11 cellular contexts compared by ENCODE assay signal in the genomic region with DNA sequence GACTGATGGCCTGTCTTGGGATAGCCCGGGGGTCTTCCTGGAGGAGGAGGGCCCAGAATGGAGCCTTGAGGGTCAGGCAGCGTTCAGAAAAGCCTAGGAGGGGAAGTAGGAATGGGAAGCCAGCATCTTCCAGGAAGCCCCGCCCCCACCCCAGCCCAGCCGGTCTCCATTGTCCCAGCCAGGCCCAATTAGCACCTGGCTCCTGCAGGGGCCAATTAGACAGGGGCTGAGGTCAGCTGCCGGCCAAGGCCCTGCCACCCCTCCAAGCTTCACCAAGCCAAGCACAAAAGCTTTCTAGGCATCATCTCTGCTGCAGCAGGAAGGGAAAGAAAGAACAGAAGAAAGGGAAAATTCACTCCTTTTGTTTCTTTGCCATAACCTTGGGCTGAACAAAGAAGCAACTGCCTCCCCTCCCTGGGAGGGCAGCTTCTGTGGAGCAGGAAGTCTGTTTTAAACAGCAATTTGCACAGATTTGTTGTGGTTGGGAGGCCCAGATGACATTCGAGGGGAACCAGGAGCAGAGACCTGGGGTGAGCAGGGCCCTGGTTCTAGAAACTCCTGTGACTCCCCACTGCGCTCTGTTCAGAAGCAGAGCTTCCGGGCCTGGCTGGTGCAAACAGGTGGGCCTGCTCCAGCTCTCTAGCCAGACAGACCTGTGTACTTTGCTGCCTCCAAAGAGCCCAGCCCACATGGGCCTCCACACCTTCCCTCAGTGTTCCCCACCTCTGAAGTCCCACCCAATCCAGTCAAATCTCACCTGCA. TPM values are rescaled to one million over a fixed set of nuclear protein-coding genes. Genes with fewer than 3 reads are reported as not detected.
DNase-seq lines count a peak whose midpoint lies in the region; ATAC-seq and TF ChIP-seq lines count a peak whose summit lies in the region.
"Had no signal": no experiment of that assay in that cellular context is flagged by ENCODE, and none has a peak within 500 bp of the region (broad histone marks: within the 10 kb centered on the region; RNA-seq: fewer than 3 reads in every experiment).

No MANE protein-coding gene starts in this region.

- H2BK120ac ChIP-seq in H9 (ENCODE audit: low read depth, low read length, poor library complexity, severe bottlenecking) = no peak overlapping the region

- H2AK5ac ChIP-seq in H9 (ENCODE audit: insufficient read length, low read length) = no peak overlapping the region

- H3K9ac ChIP-seq in H9 (ENCODE audit: extremely low read depth, insufficient read length, low read length) (no peak overlapping the region), SK-N-SH (no peak overlapping the region), iPS-20b (ENCODE audit: low read depth, low read length) (peak overlapping the region; percentile 15; the same call in 1 of the 2 replicates)

- no peak overlapping the region for H4K5ac ChIP-seq in H9 (ENCODE audit: insufficient read length, low read depth, low read length)

- H3K14ac ChIP-seq in H9 (ENCODE audit: insufficient read depth, low read length) = no peak overlapping the region

- H3K36me3 Mint-ChIP-seq in H9 (ENCODE audit: insufficient read depth in 1 of 3, low read depth in 3 of 3) = no peaks in the 10 kb centered on the region; a peak in 1 of 7 replicates

- no peak overlapping the region for H3K23ac ChIP-seq in H9 (ENCODE audit: insufficient read length, low read depth, low read length)

- no peak for TF ChIP-seq RAD21 in SK-N-SH (IDR thresholded peaks at IDR 0.05; ENCODE audit: low read length)

- H3K27ac ChIP-seq in H9 (ENCODE audit: insufficient read length, low read depth, low read length) = no peak overlapping the region
- peak overlapping the region in 1 of 2 experiments; percentile 72; a peak in 2 of 4 replicates for H3K27ac ChIP-seq in SK-N-SH (ENCODE audit: low read depth in 2 of 2, low read length in 1 of 2)
- no peak overlapping the region for H3K27ac ChIP-seq in iPS-20b (ENCODE audit: low read length)
- H3K27ac ChIP-seq in thyroid gland = no peak overlapping the region
- H3K27ac ChIP-seq: left lung, SK-N-MC had no signal

- H3K27me3 ChIP-seq in H9 (ENCODE audit: insufficient read depth, low read length) = no peaks in the 10 kb centered on the region
- no peaks in the 10 kb centered on the region for H3K27me3 ChIP-seq in SK-N-SH (ENCODE audit: insufficient read depth)
- no peaks in the 10 kb centered on the region for H3K27me3 ChIP-seq in iPS-20b (ENCODE audit: insufficient read depth, low read length)
- H3K27me3 ChIP-seq in thyroid gland = no peaks in the 10 kb centered on the region
- H3K27me3 ChIP-seq: left lung had no signal

- no peak overlapping the region for H4K91ac ChIP-seq in H9 (ENCODE audit: insufficient read length, low read depth, low read length)

- no peaks in the 10 kb centered on the region for H3F3A ChIP-seq in SK-N-SH (replicated peaks; ENCODE audit: insufficient read depth)

- H3K56ac ChIP-seq in H9 (ENCODE audit: insufficient read length, low read depth, low read length) = no peak overlapping the region

- H2BK20ac ChIP-seq in H9 (ENCODE audit: low read depth, low read length, poor library complexity, severe bottlenecking) = no peak overlapping the region

- H3K4me1 Mint-ChIP-seq in H9 = peaks cover 22 to 46% of the 10 kb centered on the region in 2 experiments

- H3K4ac ChIP-seq in H9 (ENCODE audit: low read depth, low read length) = no peak overlapping the region

- no peaks in the 10 kb centered on the region for H3K36me3 ChIP-seq in SK-N-SH (replicated peaks in 1 of 2; ENCODE audit: control insufficient read depth in 1 of 2, insufficient read depth in 2 of 2, low read length in 1 of 2)
- H3K36me3 ChIP-seq in iPS-20b (ENCODE audit: insufficient read depth, low read depth, low read length) = no peaks in the 10 kb centered on the region
- H3K36me3 ChIP-seq in thyroid gland = no peaks in the 10 kb centered on the region
- H3K36me3 ChIP-seq: left lung had no signal

- intact Hi-C loops in thyroid gland (cut with DNase I) = loop anchor here (10.0 kb wide), 1 partner anchor 955 kb away; no protein-coding TSS in a partner anchor

- no peak for TF ChIP-seq EP300 in SK-N-SH (IDR thresholded peaks at IDR 0.05; ENCODE audit: borderline replicate concordance in 1 of 2, low read depth in 1 of 2, low read length in 1 of 2)

- DNase-seq in CD1c-positive myeloid dendritic cell (ENCODE audit: extremely low spot score) (peak; percentile 9), H9 (peak; percentile 88), SK-N-SH (peak; percentile 38), thyroid gland (no peak)
- DNase-seq: left lung had no signal

- TF ChIP-seq CTCF in H9 (conservative IDR thresholded peaks at IDR 0.05) (no peak), SK-N-SH (IDR thresholded peaks at IDR 0.05) (no peak), thyroid gland (IDR thresholded peaks at IDR 0.05) (no peak)

- H3K4me3 ChIP-seq in SK-N-SH (ENCODE audit: low read depth in 2 of 2, low read length in 1 of 2) (no peak overlapping the region), iPS-20b (ENCODE audit: low read length) (no peak overlapping the region), thyroid gland (replicated peaks in 1 of 3) (no peak overlapping the region)
- H3K4me3 ChIP-seq: left lung, SK-N-MC had no signal

- no peak for TF ChIP-seq POLR2A in thyroid gland (IDR thresholded peaks at IDR 0.05)

- ATAC-seq in HG03045 (IDR thresholded peaks at IDR 0.05; ENCODE audit: unreplicated experiment) (no peak), HG02870 (IDR thresholded peaks at IDR 0.05; ENCODE audit: unreplicated experiment) (no peak), HG02623 (IDR thresholded peaks at IDR 0.05; ENCODE audit: unreplicated experiment) (no peak)

- H3K9me2 ChIP-seq in SK-N-SH = no peaks in the 10 kb centered on the region

- H3K79me2 ChIP-seq in H9 (ENCODE audit: insufficient read depth, low read length) (no peaks in the 10 kb centered on the region), SK-N-SH (ENCODE audit: insufficient read depth) (no peaks in the 10 kb centered on the region)

- H3K4me3 Mint-ChIP-seq in H9 = no peak overlapping the region

- H3K4me2 ChIP-seq in H9 (ENCODE audit: insufficient read depth, insufficient read length, low read length) (no peak overlapping the region), SK-N-SH (no peak overlapping the region)

- H4K8ac ChIP-seq in H9 (replicated peaks; ENCODE audit: insufficient read length, low read depth, low read length) = no peak overlapping the region

- H2AFZ ChIP-seq in H9 (ENCODE audit: low read length) (no peak overlapping the region), SK-N-SH (ENCODE audit: low read depth) (no peak overlapping the region)

- no CpG with 5 or more reads among the region's 8 CpGs for WGBS in H9 (ENCODE audit: extremely low coverage, insufficient read length, low lambda C conversion rate)
- WGBS in SK-N-SH (ENCODE audit: low lambda C conversion rate) = 95% methylated on average over 5 of the region's 8 CpGs
- 74 to 78% methylated on average over 8 of the region's 8 CpGs for WGBS in thyroid gland, 2 donors

- H3K27me3 Mint-ChIP-seq in H9 (ENCODE audit: low read depth) = peaks cover 1% of the 10 kb centered on the region

- no peaks in the 10 kb centered on the region for H3K9me3 ChIP-seq in H9 (ENCODE audit: control insufficient read depth, low read depth, low read length)
- H3K9me3 ChIP-seq in SK-N-SH = no peaks in the 10 kb centered on the region
- H3K9me3 ChIP-seq in iPS-20b (ENCODE audit: insufficient read depth, low read depth, low read length) = no peaks in the 10 kb centered on the region
- no peaks in the 10 kb centered on the region for H3K9me3 ChIP-seq in thyroid gland
- H3K9me3 ChIP-seq: left lung had no signal

- H3K79me1 ChIP-seq in H9 (ENCODE audit: insufficient read depth, low read depth, low read length, poor library complexity, severe bottlenecking) = no peaks in the 10 kb centered on the region

- H3K23me2 ChIP-seq in H9 (ENCODE audit: insufficient read length, low read depth, low read length, poor library complexity, severe bottlenecking) = no peaks in the 10 kb centered on the region

- H3K4me1 ChIP-seq in H9 (ENCODE audit: insufficient read depth, low read length) = no peaks in the 10 kb centered on the region; the same call in 1 of the 2 replicates
- peaks cover 13 to 47% of the 10 kb centered on the region in 2 experiments; a peak in 3 of 4 replicates for H3K4me1 ChIP-seq in SK-N-SH (ENCODE audit: control insufficient read depth in 1 of 2, insufficient read depth in 2 of 2, low read depth in 1 of 2, low read length in 1 of 2)
- peaks cover 34% of the 10 kb centered on the region for H3K4me1 ChIP-seq in iPS-20b (ENCODE audit: insufficient read depth, low read length)
- H3K4me1 ChIP-seq in thyroid gland = peaks cover 0 to 30% of the 10 kb centered on the region in 2 donors

- H3K18ac ChIP-seq in H9 (ENCODE audit: insufficient read length, low read depth, low read length) = no peak overlapping the region

- H2BK12ac ChIP-seq in H9 (ENCODE audit: insufficient read length, low read depth, low read length) = no peak overlapping the region

- CTCF ChIA-PET in SK-N-SH (lab: Yijun Ruan, JAX) = interaction anchor here (0.9 to 18.6 kb wide), 14 partner anchors 9 to 368 kb away, joined by 3 to 339 read pairs (median 8); partner anchors contain the start of gene ISLR2

- no peaks in the 10 kb centered on the region for H3K9me3 Mint-ChIP-seq in H9

- H4K20me1 ChIP-seq in H9 (ENCODE audit: control insufficient read depth, insufficient read depth, insufficient read length) (no peaks in the 10 kb centered on the region), SK-N-SH (ENCODE audit: insufficient read depth) (no peaks in the 10 kb centered on the region)

- no peak overlapping the region for H2BK5ac ChIP-seq in H9 (ENCODE audit: insufficient read length, low read length)

- no peak overlapping the region for H2BK15ac ChIP-seq in H9 (ENCODE audit: low read depth, low read length)

- H3T11ph ChIP-seq in H9 (ENCODE audit: low read length) = no peak overlapping the region

- H3K27ac Mint-ChIP-seq in H9 = no peak overlapping the region; a peak in 2 of 7 replicates

- POLR2A ChIA-PET in SK-N-SH (lab: Yijun Ruan, JAX) = no interaction called here

TF ChIP-seq in SK-N-SH, 30 proteins besides CTCF, POLR2A, EP300 and RAD21 (continues in another document):
- TF ChIP-seq SIN3A (IDR thresholded peaks at IDR 0.05; ENCODE audit: borderline replicate concordance, low read depth, low read length) = no peak
- TF ChIP-seq TEAD4 (IDR thresholded peaks at IDR 0.05; ENCODE audit: borderline replicate concordance, insufficient read depth) = no peak

RNA-seq across cellular contexts. Expression of gene CYP11A1, which starts 47.7 kb away (rescaled TPM):
- total RNA-seq in H9 (2021) = 1.7 and 2.3 TPM in 2 replicates
- 0.08 TPM in 1 of 2 replicates, not detected in the other for polyA plus RNA-seq in SK-N-SH (2012; rRNA removed)
- polyA plus RNA-seq in SK-N-SH (2012; cell fraction: cytosol; rRNA removed) = 0.03 TPM in 1 of 2 replicates, not detected in the other
- polyA plus RNA-seq in SK-N-SH (2012; cell fraction: nucleus; rRNA removed) = not detected in 2 replicates
- 1 to 10 TPM in 1 of 4 donors, under 1 TPM in 2, not detected in 1; 0.54 to 1.2 (median 0.56) TPM for total RNA-seq in thyroid gland
- total RNA-seq: bronchial epithelial cell had no signal

Comparison
In these comparisons a context has a peak if more than half of its experiments do, and no peak if none do; other contexts are left out.
1. DNase-seq: peak in CD1c-positive myeloid dendritic cell (single experiment), H9 (single experiment) and SK-N-SH (single experiment); none in thyroid gland (0 of 2).